ENCODE assay signal across 15 cellular contexts in genomic region chr12:39617887-39618286, GRCh38. TPM values are rescaled to one million over a fixed set of nuclear protein-coding genes. Genes with fewer than 3 reads are reported as not detected.
A peak's percentile ranks its signal among the peaks of the same experiment; 100 is the strongest.
DNase-seq lines count a peak whose midpoint lies in the region; ATAC-seq lines count a peak whose summit lies in the region.
"Had no signal": no experiment of that assay in that cellular context is flagged by ENCODE, and none has a peak within 500 bp of the region (broad histone marks: within the 10 kb centered on the region; RNA-seq: fewer than 3 reads in every experiment).

No MANE protein-coding gene starts in this region.

- H3K9me3 ChIP-seq in mononuclear cell (ENCODE audit: low read depth, low read length): no peaks in the 10 kb centered on the region
- H3K9me3 ChIP-seq: adrenal gland, Caco-2, gastrocnemius medialis, left lung had no signal

- ATAC-seq in GM21367 (IDR thresholded peaks at IDR 0.05; ENCODE audit: unreplicated experiment): peak; percentile 17
- no peak for ATAC-seq in GM19455 (IDR thresholded peaks at IDR 0.05; ENCODE audit: unreplicated experiment)
- ATAC-seq in GM21381 (IDR thresholded peaks at IDR 0.05; ENCODE audit: unreplicated experiment): no peak
- ATAC-seq: activated CD8-positive, alpha-beta memory T cell treated with anti-CD3 and anti-CD28 coated beads, Interleukin-2, amount 10 ng/mL, durations not matched to agents 7 days and 5 days; gastrocnemius medialis; left lung; Panc1 had no signal

- peak; percentile 8 for DNase-seq in NCI-H524 treated with DMSO at 0.1 percent for 48 hours (lab: John Stamatoyannopoulos, UW)
- DNase-seq in HPDE6-E6E7 (ENCODE audit: extremely low spot score): no peak
- DNase-seq in activated CD4-positive, alpha-beta T cell treated with anti-CD3 and anti-CD28 coated beads, Interleukin-2, amount 50 U/mL, for 48 hours: no peak
- DNase-seq: adrenal gland, Caco-2, gastrocnemius medialis, left lung had no signal

- H3K4me3 ChIP-seq in GM08714 (ENCODE audit: low read length): peak overlapping the region; percentile 89; the same call in 1 of the 2 replicates
- peak overlapping the region; percentile 53 for H3K4me3 ChIP-seq in mononuclear cell (ENCODE audit: low read length)
- H3K4me3 ChIP-seq: left lung had no signal

- H3K4me1 ChIP-seq in mononuclear cell (ENCODE audit: insufficient read depth, low read length): peaks cover 28% of the 10 kb centered on the region

- H3K27me3 ChIP-seq in mononuclear cell (ENCODE audit: insufficient read depth, low read length): no peaks in the 10 kb centered on the region
- H3K27me3 ChIP-seq: adrenal gland, gastrocnemius medialis, left lung had no signal

RNA-seq across cellular contexts. Expression of gene ABCD2, which starts 1.7 kb away (rescaled TPM):
- 4.8 TPM for total RNA-seq in mononuclear cell
- total RNA-seq: Caco-2, dermis microvascular lymphatic vessel endothelial cell had no signal
